25 cellular contexts compared by ENCODE assay signal in the genomic region with DNA sequence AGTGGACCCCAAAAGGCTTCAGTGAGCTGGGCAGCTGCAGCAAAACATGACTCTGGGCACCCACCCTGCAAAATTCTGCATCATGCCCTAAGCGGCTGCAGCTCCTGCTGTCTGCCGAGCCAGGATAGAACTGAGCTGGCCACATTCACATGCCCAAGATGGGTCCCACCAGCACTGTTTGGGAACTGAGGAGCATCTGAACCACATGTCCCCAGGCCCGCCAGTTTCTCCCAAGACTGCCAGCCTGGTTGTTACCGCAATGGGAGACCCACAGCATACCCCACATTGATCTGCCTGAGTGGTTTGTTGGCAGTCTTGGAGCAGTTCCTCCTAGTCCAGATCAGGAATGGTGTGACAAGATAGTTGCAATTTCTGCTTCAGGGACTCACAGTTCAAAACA.
DNase-seq lines count a peak whose midpoint lies in the region; ATAC-seq, FAIRE-seq and TF ChIP-seq lines count a peak whose summit lies in the region.
"Had no signal": no experiment of that assay in that cellular context is flagged by ENCODE, and none has a peak within 500 bp of the region (broad histone marks: within the 10 kb centered on the region; RNA-seq: fewer than 3 reads in every experiment).

No MANE protein-coding gene starts in this region.

- peak overlapping the region; percentile 66; the same call in 1 of the 2 replicates for H2AFZ ChIP-seq in OCI-LY7 (ENCODE audit: low read length)

- no peak overlapping the region for H3K4me3 Mint-ChIP-seq in activated T-cell treated with anti-CD3 and anti-CD28 coated beads, Interleukin-2, amount 50 U/mL, for 4 hours
- H3K4me3 Mint-ChIP-seq in T-cell, result no peak overlapping the region
- H3K4me3 Mint-ChIP-seq: CD14-positive monocyte; CD4-positive, alpha-beta memory T cell; CD4-positive, CD25-positive, alpha-beta regulatory T cell; CD8-positive, alpha-beta memory T cell had no signal

- H3K27me3 Mint-ChIP-seq in activated T-cell treated with anti-CD3 and anti-CD28 coated beads, Interleukin-2, amount 50 U/mL, for 4 hours (ENCODE audit: low read depth), result no peaks in the 10 kb centered on the region
- no peaks in the 10 kb centered on the region for H3K27me3 Mint-ChIP-seq in T-cell
- H3K27me3 Mint-ChIP-seq: CD4-positive, alpha-beta memory T cell had no signal

- no peaks in the 10 kb centered on the region for H3K4me1 Mint-ChIP-seq in activated T-cell treated with anti-CD3 and anti-CD28 coated beads, Interleukin-2, amount 50 U/mL, for 4 hours (ENCODE audit: low read depth)
- no peaks in the 10 kb centered on the region for H3K4me1 Mint-ChIP-seq in T-cell
- H3K4me1 Mint-ChIP-seq: CD14-positive monocyte; CD4-positive, alpha-beta memory T cell; CD4-positive, CD25-positive, alpha-beta regulatory T cell; CD8-positive, alpha-beta memory T cell had no signal

- H3K27ac ChIP-seq in OCI-LY7 (ENCODE audit: low read depth, low read length, poor library complexity, severe bottlenecking) (no peak overlapping the region), kidney (ENCODE audit: low read depth in 2 of 2, low read length in 2 of 2) (no peak overlapping the region)
- H3K27ac ChIP-seq: BLaER1 had no signal

- intact Hi-C loops in OCI-LY7 (cut with micrococcal nuclease; ENCODE audit: unreplicated experiment) (no loop called here), kidney (cut with DNase I) (no loop called here)

- no peaks in the 10 kb centered on the region for H3K36me3 Mint-ChIP-seq in activated T-cell treated with anti-CD3 and anti-CD28 coated beads, Interleukin-2, amount 50 U/mL, for 4 hours (ENCODE audit: insufficient read depth)
- no peaks in the 10 kb centered on the region for H3K36me3 Mint-ChIP-seq in T-cell
- H3K36me3 Mint-ChIP-seq: CD14-positive monocyte; CD4-positive, alpha-beta memory T cell; CD4-positive, CD25-positive, alpha-beta regulatory T cell; CD8-positive, alpha-beta memory T cell had no signal

- DNase-seq in OCI-LY7 (ENCODE audit: low spot score) (no peak), kidney (peak; percentile 57), NCI-H774 (lab: John Stamatoyannopoulos, UW) (no peak), T-cell (no peak)
- no peak for DNase-seq in activated T-cell treated with anti-CD3 and anti-CD28 coated beads, Interleukin-2, amount 50 U/mL, for 4 hours
- DNase-seq: 8988T; ACHN; BE2C; C1 segment of cervical spinal cord; CD4-positive, alpha-beta memory T cell; CD4-positive, CD25-positive, alpha-beta regulatory T cell; CD8-positive, alpha-beta memory T cell; COR-L47; DMS 273 treated with DMSO at 0.1 percent for 48 hours; DMS153; DMS79; DND-41; EL; GF-D8 had no signal

- no peak for TF ChIP-seq CTCF in OCI-LY7 (conservative IDR thresholded peaks at IDR 0.05; ENCODE audit: low read length)
- no peak for TF ChIP-seq CTCF in kidney (IDR thresholded peaks at IDR 0.05; ENCODE audit: borderline replicate concordance, extremely low read depth, insufficient read depth)

- H3K9me2 ChIP-seq in OCI-LY7 (ENCODE audit: insufficient read depth, low read length), result no peaks in the 10 kb centered on the region

- no peaks in the 10 kb centered on the region for H4K20me1 ChIP-seq in OCI-LY7 (ENCODE audit: insufficient read depth, low read length)
- H4K20me1 ChIP-seq: BLaER1 had no signal

- H3K79me2 ChIP-seq in OCI-LY7 (ENCODE audit: insufficient read depth, low read depth, low read length), result no peaks in the 10 kb centered on the region

- H3K4me3 ChIP-seq in OCI-LY7 (ENCODE audit: low read depth, low read length, poor library complexity, severe bottlenecking) (no peak overlapping the region), kidney (ENCODE audit: low read length in 2 of 2) (no peak overlapping the region)
- H3K4me3 ChIP-seq: BLaER1 had no signal

- no peak for FAIRE-seq in kidney (lab: Jason Lieb, UNC)
- FAIRE-seq: A204.1, G401.6, GM12891, GM19239 had no signal

- BruUV-seq in OCI-LY7 (replicated peaks; lab: Mats Ljungman, UMichigan), result no TSS peak

- CTCF ChIA-PET in OCI-LY7 (lab: Charles Lee; ENCODE audit: unreplicated experiment) (no interaction called here), T-cell (lab: Charles Lee) (no interaction called here)

- no peak overlapping the region for H3K4me2 ChIP-seq in OCI-LY7 (ENCODE audit: low read length)
- H3K4me2 ChIP-seq: BLaER1 had no signal

- no peak for ATAC-seq in activated T-cell treated with anti-CD3 and anti-CD28 coated beads, Interleukin-2, amount 50 U/mL, for 4 hours
- ATAC-seq in T-cell (replicated peaks in 1 of 4), result no peak

- no peaks in the 10 kb centered on the region for H3K4me1 ChIP-seq in OCI-LY7 (ENCODE audit: insufficient read depth, low read length, poor library complexity, severe bottlenecking)
- no peaks in the 10 kb centered on the region for H3K4me1 ChIP-seq in kidney (ENCODE audit: control insufficient read depth in 1 of 2, insufficient read depth in 1 of 2, low read depth in 1 of 2, low read length in 2 of 2)
- H3K4me1 ChIP-seq: BE2C, BLaER1 had no signal

- no peak overlapping the region for H3K27ac Mint-ChIP-seq in T-cell
- H3K27ac Mint-ChIP-seq: CD14-positive monocyte; CD4-positive, alpha-beta memory T cell; CD4-positive, CD25-positive, alpha-beta regulatory T cell; CD8-positive, alpha-beta memory T cell had no signal

- H3K9ac ChIP-seq in kidney (ENCODE audit: low read length in 2 of 2), result no peak overlapping the region
- H3K9ac ChIP-seq: BLaER1 had no signal

- no peaks in the 10 kb centered on the region for H3K9me3 ChIP-seq in OCI-LY7 (ENCODE audit: low read length)
- H3K9me3 ChIP-seq in kidney (ENCODE audit: control insufficient read depth in 1 of 2, low read length in 2 of 2), result no peaks in the 10 kb centered on the region

- POLR2A ChIA-PET in OCI-LY7 (lab: Charles Lee) (interaction anchor here (1.4 kb wide), 1 partner anchor 14 kb away, joined by 4 read pairs; no protein-coding TSS in a partner anchor), T-cell (lab: Charles Lee) (no interaction called here)

- no peaks in the 10 kb centered on the region for H3K9me3 Mint-ChIP-seq in activated T-cell treated with anti-CD3 and anti-CD28 coated beads, Interleukin-2, amount 50 U/mL, for 4 hours
- H3K9me3 Mint-ChIP-seq in T-cell, result peaks cover 3 to 21% (median 6%) of the 10 kb centered on the region in 3 donors

- no peaks in the 10 kb centered on the region for H3K36me3 ChIP-seq in OCI-LY7 (ENCODE audit: insufficient read depth, low read length)
- H3K36me3 ChIP-seq in kidney (ENCODE audit: control insufficient read depth in 1 of 2, insufficient read depth in 2 of 2, low read length in 2 of 2), result no peaks in the 10 kb centered on the region
- H3K36me3 ChIP-seq: BE2C, BLaER1 had no signal
